Comparison of ENCODE assay signal across 8 cellular contexts in the genomic region with DNA sequence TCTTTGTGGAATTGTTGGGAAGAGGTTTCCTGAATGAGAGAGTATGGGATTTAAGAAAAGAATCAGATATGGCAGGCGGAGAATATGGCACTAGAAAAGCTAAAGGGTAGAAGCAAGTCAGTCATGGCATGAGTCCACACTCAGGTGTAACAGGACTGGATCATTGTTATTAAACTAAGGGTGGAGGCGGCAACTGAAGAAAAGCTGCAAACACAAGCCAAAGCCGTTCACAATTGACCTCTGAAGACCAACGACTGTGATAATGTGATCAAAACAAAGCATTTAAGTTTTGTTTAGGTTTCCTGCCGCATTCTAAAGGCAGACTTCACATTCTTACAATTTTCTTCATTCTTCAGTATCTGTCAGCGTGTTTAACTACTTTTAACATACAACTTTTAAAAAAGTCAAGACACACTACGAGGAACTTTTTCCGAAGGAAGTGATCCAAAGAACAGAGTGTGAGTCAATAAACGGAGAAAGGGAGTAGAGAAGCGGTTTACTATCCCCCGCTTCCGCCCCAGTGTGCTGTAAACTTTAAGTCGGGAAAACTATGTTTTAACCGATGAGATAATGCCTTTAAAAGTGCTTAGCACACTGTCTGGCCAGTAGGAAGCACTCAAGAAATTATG. TPM values are rescaled to one million over a fixed set of nuclear protein-coding genes. Genes with fewer than 3 reads are reported as not detected.
A peak's percentile ranks its signal among the peaks of the same experiment; 100 is the strongest.
DNase-seq lines count a peak whose midpoint lies in the region; ATAC-seq and TF ChIP-seq lines count a peak whose summit lies in the region.

No MANE protein-coding gene starts in this region.

- H3K9me3 Mint-ChIP-seq in activated T-cell treated with anti-CD3 and anti-CD28 coated beads, Interleukin-2, amount 50 U/mL, for 24 hours = no peaks in the 10 kb centered on the region
- H3K9me3 Mint-ChIP-seq in activated CD4-positive, alpha-beta T cell treated with anti-CD3 and anti-CD28 coated beads, Interleukin-2, amount 10 ng/mL, durations not matched to agents 24 days and 14 days = no peaks in the 10 kb centered on the region

- H3K79me2 ChIP-seq in fibroblast of lung (ENCODE audit: control insufficient read depth, insufficient read depth, low read length) (peaks cover 39% of the 10 kb centered on the region), neural cell (replicated peaks; ENCODE audit: insufficient read depth, low read length) (peaks cover 34% of the 10 kb centered on the region)

- H3K4me2 ChIP-seq in fibroblast of lung (ENCODE audit: extremely low read depth, insufficient read depth, low read length) (peak overlapping the region; percentile 99), neural cell (ENCODE audit: low read length) (peak overlapping the region; percentile 82)

- intact Hi-C loops in activated CD4-positive, alpha-beta T cell treated with anti-CD3 and anti-CD28 coated beads, Interleukin-2, amount 10 ng/mL, durations not matched to agents 24 days and 14 days (cut with micrococcal nuclease) = loop anchor here (1.0 to 10.0 kb wide), 6 partner anchors 24 to 564 kb away; a partner anchor contains a TSS

- ATAC-seq in HG03571 (IDR thresholded peaks at IDR 0.05; ENCODE audit: unreplicated experiment) = peak; percentile 0

- DNase-seq in activated T-cell treated with anti-CD3 and anti-CD28 coated beads, Interleukin-2, amount 50 U/mL, for 24 hours = no peak
- DNase-seq in activated T-cell treated with anti-CD3 and anti-CD28 coated beads for 4 hours = no peak
- peak; percentile 63 for DNase-seq in activated CD4-positive, alpha-beta T cell treated with anti-CD3 and anti-CD28 coated beads, Interleukin-2, amount 10 ng/mL, durations not matched to agents 24 days and 14 days
- DNase-seq in fibroblast of lung (ENCODE audit: low read depth in 2 of 2) = peak in 1 of 2 donors; percentile 81
- no peak for DNase-seq in KBM-7
- DNase-seq in RPMI8226 = no peak

- H3K4me1 ChIP-seq in fibroblast of lung (ENCODE audit: control insufficient read depth, extremely low read depth, insufficient read depth, low read length) = peaks cover 17% of the 10 kb centered on the region

- TF ChIP-seq CTCF in fibroblast of lung (conservative IDR thresholded peaks at IDR 0.05 in 1 of 2, IDR thresholded peaks at IDR 0.05 in 1 of 2; ENCODE audit: low read depth in 1 of 2, low read length in 2 of 2) (no peak), neural cell (IDR thresholded peaks at IDR 0.05; ENCODE audit: poor library complexity, severe bottlenecking) (no peak)

- H3K36me3 ChIP-seq in fibroblast of lung (ENCODE audit: control insufficient read depth, insufficient read depth, low read length) = no peaks in the 10 kb centered on the region
- H3K36me3 ChIP-seq in neural cell (ENCODE audit: insufficient read depth, low read length) = no peaks in the 10 kb centered on the region

- no peak for TF ChIP-seq RAD21 in neural cell (conservative IDR thresholded peaks at IDR 0.05)

- TF ChIP-seq EP300 in neural cell (conservative IDR thresholded peaks at IDR 0.05; ENCODE audit: poor library complexity, severe bottlenecking) = no peak

- H3K27ac ChIP-seq in fibroblast of lung (ENCODE audit: insufficient read depth, low read length) (peak overlapping the region; percentile 95), neural cell (ENCODE audit: low read length) (peak overlapping the region; percentile 95)

- H3K27me3 ChIP-seq in fibroblast of lung (ENCODE audit: control insufficient read depth, insufficient read depth, low read length) = no peaks in the 10 kb centered on the region
- H3K27me3 ChIP-seq in neural cell (ENCODE audit: insufficient read depth, low read depth, low read length) = no peaks in the 10 kb centered on the region

- H3K27me3 Mint-ChIP-seq in activated T-cell treated with anti-CD3 and anti-CD28 coated beads, Interleukin-2, amount 50 U/mL, for 24 hours = no peaks in the 10 kb centered on the region
- H3K27me3 Mint-ChIP-seq in activated CD4-positive, alpha-beta T cell treated with anti-CD3 and anti-CD28 coated beads, Interleukin-2, amount 10 ng/mL, durations not matched to agents 24 days and 14 days = no peaks in the 10 kb centered on the region

- no peaks in the 10 kb centered on the region for H3K9me3 ChIP-seq in fibroblast of lung (ENCODE audit: control insufficient read depth, insufficient read depth, low read depth, low read length)
- no peaks in the 10 kb centered on the region for H3K9me3 ChIP-seq in neural cell (ENCODE audit: low read length)

- peaks cover 13% of the 10 kb centered on the region for H3K36me3 Mint-ChIP-seq in activated T-cell treated with anti-CD3 and anti-CD28 coated beads, Interleukin-2, amount 50 U/mL, for 24 hours (ENCODE audit: low read depth)
- peaks cover 6% of the 10 kb centered on the region for H3K36me3 Mint-ChIP-seq in activated CD4-positive, alpha-beta T cell treated with anti-CD3 and anti-CD28 coated beads, Interleukin-2, amount 10 ng/mL, durations not matched to agents 24 days and 14 days (ENCODE audit: low read depth)

- peak overlapping the region; percentile 94 for H3K4me3 Mint-ChIP-seq in activated T-cell treated with anti-CD3 and anti-CD28 coated beads, Interleukin-2, amount 50 U/mL, for 24 hours
- H3K4me3 Mint-ChIP-seq in activated CD4-positive, alpha-beta T cell treated with anti-CD3 and anti-CD28 coated beads, Interleukin-2, amount 10 ng/mL, durations not matched to agents 24 days and 14 days = peak overlapping the region; percentile 100

- H3F3A ChIP-seq in neural cell (ENCODE audit: insufficient read depth, low read length, poor library complexity, severe bottlenecking) = no peaks in the 10 kb centered on the region

- H2AFZ ChIP-seq in fibroblast of lung (ENCODE audit: low read length) = peak overlapping the region; percentile 79
- peak overlapping the region; percentile 81 for H2AFZ ChIP-seq in neural cell (ENCODE audit: low read depth, low read length)

- H3K4me3 ChIP-seq in fibroblast of lung (replicated peaks in 1 of 4; ENCODE audit: control extremely low read depth in 1 of 4, insufficient read depth in 1 of 4, low read depth in 3 of 4, low read length in 4 of 4) (peak overlapping the region; percentile 61 to 80 (median 70)), neural cell (ENCODE audit: low read length) (peak overlapping the region; percentile 87)

- peak overlapping the region; percentile 98 for H3K27ac Mint-ChIP-seq in activated T-cell treated with anti-CD3 and anti-CD28 coated beads, Interleukin-2, amount 50 U/mL, for 24 hours
- peak overlapping the region; percentile 98 for H3K27ac Mint-ChIP-seq in activated CD4-positive, alpha-beta T cell treated with anti-CD3 and anti-CD28 coated beads, Interleukin-2, amount 10 ng/mL, durations not matched to agents 24 days and 14 days

- H4K20me1 ChIP-seq in fibroblast of lung (ENCODE audit: control insufficient read depth, extremely low read depth, insufficient read depth, low read length) = peaks cover 7% of the 10 kb centered on the region
- peaks cover 4% of the 10 kb centered on the region for H4K20me1 ChIP-seq in neural cell (ENCODE audit: insufficient read depth)

- H3K9me2 ChIP-seq in neural cell (ENCODE audit: insufficient read depth, low read length) = no peaks in the 10 kb centered on the region

- peak overlapping the region; percentile 76 for H3K9ac ChIP-seq in fibroblast of lung (ENCODE audit: insufficient read depth, low read length)
- peak overlapping the region; percentile 94 for H3K9ac ChIP-seq in neural cell (ENCODE audit: low read length)

- in situ Hi-C loops in KBM-7 (cut with MboI; ENCODE audit: low pct_unique_long_range_greater_than_20kb, low sequenced_read_pairs) = no loop called here

- H3K4me1 Mint-ChIP-seq in activated T-cell treated with anti-CD3 and anti-CD28 coated beads, Interleukin-2, amount 50 U/mL, for 24 hours (ENCODE audit: low read depth) = peaks cover 57% of the 10 kb centered on the region
- H3K4me1 Mint-ChIP-seq in activated CD4-positive, alpha-beta T cell treated with anti-CD3 and anti-CD28 coated beads, Interleukin-2, amount 10 ng/mL, durations not matched to agents 24 days and 14 days = peaks cover 51% of the 10 kb centered on the region

TF ChIP-seq in neural cell, 6 proteins besides CTCF, POLR2A, EP300 and RAD21:
- TF ChIP-seq POLR2AphosphoS5 (IDR thresholded peaks at IDR 0.05) (no peak), TAF1 (IDR thresholded peaks at IDR 0.05; ENCODE audit: low read depth) (no peak)

RNA-seq across cellular contexts. Expression of a gene that starts 0.9 kb away (rescaled TPM):
- total RNA-seq in activated CD4-positive, alpha-beta T cell treated with anti-CD3 and anti-CD28 coated beads, Interleukin-2, amount 10 ng/mL, durations not matched to agents 24 days and 14 days = 77.6 and 80.2 TPM in 2 replicates
- total RNA-seq in fibroblast of lung = 29.8 and 34.2 TPM in 2 replicates
- 57.4 and 71.1 TPM in 2 replicates for polyA plus RNA-seq in fibroblast of lung
- 45.6 and 50.1 TPM in 2 replicates for polyA plus RNA-seq in fibroblast of lung (2012)
- polyA minus RNA-seq in fibroblast of lung (ENCODE audit: low replicate concordance) = 29.6 and 35.0 TPM in 2 replicates
- 18.0 and 43.2 TPM in 2 replicates for polyA plus RNA-seq in neural cell
- polyA minus RNA-seq in neural cell = 175 and 199 TPM in 2 replicates
